26 cellular contexts compared by ENCODE assay signal in genomic region chr13:65585346-65585745, GRCh38.
"Had no signal": no experiment of that assay in that cellular context is flagged by ENCODE, and none has a peak within 500 bp of the region (broad histone marks: within the 10 kb centered on the region; RNA-seq: fewer than 3 reads in every experiment).

No MANE protein-coding gene starts in this region.

- H3K27me3 ChIP-seq: esophagus muscularis mucosa, gastroesophageal sphincter, neural progenitor cell, ovary, sigmoid colon had no signal

- H3K27ac ChIP-seq: epithelial cell of prostate, esophagus muscularis mucosa, gastroesophageal sphincter, left ventricle myocardium inferior, lower lobe of right lung, neural progenitor cell, ovary, prostate gland, sigmoid colon, skin epidermis, thoracic aorta had no signal

- DNase-seq: cortex of kidney; effector memory CD4-positive, alpha-beta T cell; foreskin fibroblast; glutamatergic neuron; kidney; left cardiac atrium; left ventricle myocardium inferior; lower lobe of right lung; midbrain; nucleus accumbens; ovary; sigmoid colon; stimulated activated CD4-positive, alpha-beta T cell treated with anti-CD3 and anti-CD28 coated beads, Interleukin-2, amount 100 ng/mL, for 24 hours; stimulated activated CD4-positive, alpha-beta T cell treated with anti-CD3 and anti-CD28 coated beads, Interleukin-4, amount 100 ng/mL, for 4 hours; stimulated activated naive B cell treated with anti-CD40 and anti-IgM and Interleukin-4, amounts not matched to agents 10 μg/mL and 1 μg/mL and 100 μg/mL, for 72 hours; stimulated activated naive CD8-positive, alpha-beta T cell treated with anti-CD3 and anti-CD28 coated beads, Interleukin-15, amount 100 ng/mL, for 72 hours; substantia nigra; trophoblast cell had no signal

- H3K9ac ChIP-seq: neural progenitor cell had no signal

- H3K4me2 ChIP-seq: neural progenitor cell had no signal

- H3K4me1 ChIP-seq: esophagus muscularis mucosa, gastroesophageal sphincter, left ventricle myocardium inferior, lower lobe of right lung, neural progenitor cell, prostate gland, sigmoid colon had no signal

- H3K36me3 ChIP-seq: esophagus muscularis mucosa, gastroesophageal sphincter, left ventricle myocardium inferior, lower lobe of right lung, neural progenitor cell, ovary, prostate gland, sigmoid colon, thoracic aorta had no signal

- H3K4me3 ChIP-seq: esophagus muscularis mucosa, gastroesophageal sphincter, left ventricle myocardium inferior, lower lobe of right lung, neural progenitor cell, ovary, prostate gland, sigmoid colon, skin epidermis, thoracic aorta had no signal

- ATAC-seq: gastroesophageal sphincter; left cardiac atrium; lower lobe of right lung; natural killer cell treated with Interleukin-12 subunit alpha and Interleukin-12 subunit beta and Interleukin-15 and Interleukin-18, amount 100 ng/mL, for 72 hours; stimulated activated naive B cell treated with anti-CD40 and anti-IgM and Interleukin-4, amounts not matched to agents 10 μg/mL and 1 μg/mL and 100 μg/mL, for 72 hours; stimulated activated naive CD8-positive, alpha-beta T cell treated with anti-CD3 and anti-CD28 coated beads, Interleukin-15, amount 100 ng/mL, for 72 hours had no signal

- H2AFZ ChIP-seq: neural progenitor cell had no signal

- H3K9me3 ChIP-seq: gastroesophageal sphincter, prostate gland, sigmoid colon, thoracic aorta had no signal
